Comparison of ENCODE assay signal across 9 cellular contexts in genomic region chr19:1275976-1276619, GRCh38. TPM values are rescaled to one million over a fixed set of nuclear protein-coding genes. Genes with fewer than 3 reads are reported as not detected.
DNase-seq lines count a peak whose midpoint lies in the region; ATAC-seq, FAIRE-seq and TF ChIP-seq lines count a peak whose summit lies in the region.
"Had no signal": no experiment of that assay in that cellular context is flagged by ENCODE, and none has a peak within 500 bp of the region (broad histone marks: within the 10 kb centered on the region; RNA-seq: fewer than 3 reads in every experiment).

No MANE protein-coding gene starts in this region.

- no peak for DNase-seq in activated CD4-positive, alpha-beta T cell treated with anti-CD3 and anti-CD28 coated beads, Interleukin-2, amount 10 ng/mL, durations not matched to agents 24 days and 14 days
- DNase-seq in activated CD4-positive, alpha-beta T cell treated with anti-CD3 and anti-CD28 coated beads for 1 hour = no peak
- no peak for DNase-seq in superior temporal gyrus (ENCODE audit: extremely low spot score)
- DNase-seq in frontal cortex (ENCODE audit: low spot score in 2 of 2) = no peak

- TF ChIP-seq RAD21 in liver (IDR thresholded peaks at IDR 0.05) = no peak

- no peaks in the 10 kb centered on the region for H3K9me3 ChIP-seq in liver (ENCODE audit: control insufficient read depth in 4 of 4, low read length in 3 of 4)
- H3K9me3 ChIP-seq in thymus (ENCODE audit: control insufficient read depth) = no peaks in the 10 kb centered on the region

- WGBS in liver = 13% methylated on average over 42 of the region's 43 CpGs
- 5% methylated on average over 43 of the region's 43 CpGs for WGBS in thymus

- H3K9ac ChIP-seq in liver (ENCODE audit: low read depth in 1 of 2, low read length in 2 of 2) = peak overlapping the region; percentile 0 to 90

- H3K9me3 Mint-ChIP-seq in activated CD4-positive, alpha-beta T cell treated with anti-CD3 and anti-CD28 coated beads, Interleukin-2, amount 10 ng/mL, durations not matched to agents 24 days and 14 days = no peaks in the 10 kb centered on the region

- peak overlapping the region; percentile 92 for H3K27ac Mint-ChIP-seq in activated CD4-positive, alpha-beta T cell treated with anti-CD3 and anti-CD28 coated beads, Interleukin-2, amount 10 ng/mL, durations not matched to agents 24 days and 14 days

- no peak for FAIRE-seq in frontal cortex (lab: Jason Lieb, UNC)

- H3K4me1 Mint-ChIP-seq in activated CD4-positive, alpha-beta T cell treated with anti-CD3 and anti-CD28 coated beads, Interleukin-2, amount 10 ng/mL, durations not matched to agents 24 days and 14 days = peaks cover 38% of the 10 kb centered on the region

- intact Hi-C loops in activated CD4-positive, alpha-beta T cell treated with anti-CD3 and anti-CD28 coated beads, Interleukin-2, amount 10 ng/mL, durations not matched to agents 24 days and 14 days (cut with micrococcal nuclease) = loop anchor here (1.0 to 5.0 kb wide), 3 partner anchors 86 to 131 kb away; partner anchors contain the start of genes DAZAP1 and NDUFS7

- H3K36me3 ChIP-seq in liver (ENCODE audit: control insufficient read depth in 4 of 4, insufficient read depth in 3 of 4, low read depth in 1 of 4, low read length in 3 of 4) = peaks cover 18 to 32% (median 23%) of the 10 kb centered on the region in 4 donors
- H3K36me3 ChIP-seq in thymus (ENCODE audit: control insufficient read depth, insufficient read depth) = peaks cover 52% of the 10 kb centered on the region

- peak overlapping the region; percentile 92 for H3K27ac ChIP-seq in angular gyrus (ENCODE audit: low read depth, low read length)
- H3K27ac ChIP-seq in liver (ENCODE audit: low read depth in 1 of 2, low read length in 2 of 2) = peak overlapping the region; percentile 89 to 98
- peak overlapping the region; percentile 100 for H3K27ac ChIP-seq in thymus (ENCODE audit: low read depth)

- peaks cover 61% of the 10 kb centered on the region for H3K36me3 Mint-ChIP-seq in activated CD4-positive, alpha-beta T cell treated with anti-CD3 and anti-CD28 coated beads, Interleukin-2, amount 10 ng/mL, durations not matched to agents 24 days and 14 days (ENCODE audit: low read depth)

- H3K4me3 ChIP-seq in liver (ENCODE audit: low read depth in 1 of 3, low read length in 3 of 3) (peak overlapping the region; percentile 42 to 66 (median 63)), thymus (ENCODE audit: low read length) (peak overlapping the region; percentile 84)

- peak overlapping the region; percentile 84 for H3K4me3 Mint-ChIP-seq in activated CD4-positive, alpha-beta T cell treated with anti-CD3 and anti-CD28 coated beads, Interleukin-2, amount 10 ng/mL, durations not matched to agents 24 days and 14 days

- H3K27me3 ChIP-seq in liver (ENCODE audit: control insufficient read depth in 4 of 4, insufficient read depth in 4 of 4, low read length in 3 of 4) = no peaks in the 10 kb centered on the region
- no peaks in the 10 kb centered on the region for H3K27me3 ChIP-seq in thymus (ENCODE audit: control insufficient read depth, insufficient read depth)

- no peak for ATAC-seq in GM18517 (IDR thresholded peaks at IDR 0.05; ENCODE audit: unreplicated experiment)

- H3K4me1 ChIP-seq in liver (ENCODE audit: control insufficient read depth in 4 of 4, insufficient read depth in 4 of 4, low read length in 3 of 4) (peaks cover 20 to 61% (median 50%) of the 10 kb centered on the region in 4 donors), thymus (ENCODE audit: control insufficient read depth, insufficient read depth, low read length) (peaks cover 22% of the 10 kb centered on the region)

- H3K27me3 Mint-ChIP-seq in activated CD4-positive, alpha-beta T cell treated with anti-CD3 and anti-CD28 coated beads, Interleukin-2, amount 10 ng/mL, durations not matched to agents 24 days and 14 days = no peaks in the 10 kb centered on the region

- no peak for TF ChIP-seq CTCF in liver (IDR thresholded peaks at IDR 0.05; ENCODE audit: low read depth, low read length, missing input control)

TF ChIP-seq in liver, 16 proteins besides CTCF, POLR2A, EP300 and RAD21:
- TF ChIP-seq JUND (IDR thresholded peaks at IDR 0.05) = no peak
- TF ChIP-seq SP1 (IDR thresholded peaks at IDR 0.05) = peak; percentile 6
TF ChIP-seq in liver: peak in this region for 1.

RNA-seq across cellular contexts. Expression of gene FAM174C, which starts 0.8 kb away (rescaled TPM):
- total RNA-seq in activated CD4-positive, alpha-beta T cell treated with anti-CD3 and anti-CD28 coated beads, Interleukin-2, amount 10 ng/mL, durations not matched to agents 24 days and 14 days = 115 and 126 TPM in 2 replicates
- 10 to 100 TPM; 14.6 to 15.7 TPM for total RNA-seq in liver
- polyA plus RNA-seq in liver = 10 to 100 TPM; 51.9 to 79.8 TPM
- polyA plus RNA-seq in thymus = 62.2 TPM
- 8.6 TPM for total RNA-seq in frontal cortex

RNA-seq across cellular contexts. Expression of gene CIRBP, which starts 7.0 kb away (rescaled TPM):
- total RNA-seq in activated CD4-positive, alpha-beta T cell treated with anti-CD3 and anti-CD28 coated beads, Interleukin-2, amount 10 ng/mL, durations not matched to agents 24 days and 14 days = 237 TPM in 2 replicates
- 100 to 1,000 TPM in 1 of 2 donors, 10 to 100 TPM in 1; 80.5 to 135 TPM for total RNA-seq in liver
- polyA plus RNA-seq in liver = 100 to 1,000 TPM in 1 of 2 donors, 10 to 100 TPM in 1; 41.1 to 113 TPM
- polyA plus RNA-seq in thymus = 693 TPM
- total RNA-seq in frontal cortex = 573 TPM

RNA-seq across cellular contexts. Expression of gene EFNA2, which starts 9.6 kb away (rescaled TPM):
- total RNA-seq in activated CD4-positive, alpha-beta T cell treated with anti-CD3 and anti-CD28 coated beads, Interleukin-2, amount 10 ng/mL, durations not matched to agents 24 days and 14 days = not detected in 2 replicates
- total RNA-seq in liver (1 to 10 TPM in 1 of 2 donors, under 1 TPM in 1; 0.98 to 6.2 TPM), frontal cortex (13.0 TPM)
- polyA plus RNA-seq in liver (1 to 10 TPM; 2.5 to 9.8 TPM), thymus (0.21 TPM)
- total RNA-seq: RPMI7951 had no signal

RNA-seq across cellular contexts. Expression of gene MIDN, which starts 27.7 kb away (rescaled TPM):
- total RNA-seq in activated CD4-positive, alpha-beta T cell treated with anti-CD3 and anti-CD28 coated beads, Interleukin-2, amount 10 ng/mL, durations not matched to agents 24 days and 14 days = 72.3 and 82.4 TPM in 2 replicates
- total RNA-seq in liver (10 to 100 TPM in 1 of 2 donors, 1 to 10 TPM in 1; 9.1 to 22.9 TPM), frontal cortex (14.3 TPM)
- polyA plus RNA-seq in liver (10 to 100 TPM in 1 of 2 donors, 1 to 10 TPM in 1; 2.9 to 14.6 TPM), thymus (55.1 TPM)

RNA-seq across cellular contexts. Expression of gene ATP5F1D, which starts 34.5 kb away (rescaled TPM):
- total RNA-seq in activated CD4-positive, alpha-beta T cell treated with anti-CD3 and anti-CD28 coated beads, Interleukin-2, amount 10 ng/mL, durations not matched to agents 24 days and 14 days = 254 and 269 TPM in 2 replicates
- total RNA-seq in liver (10 to 100 TPM; 20.2 to 44.5 TPM), frontal cortex (11.0 TPM)
- polyA plus RNA-seq in liver (100 to 1,000 TPM; 246 to 315 TPM), thymus (150 TPM)
